ENCODE assay signal across 9 cellular contexts in the genomic region with DNA sequence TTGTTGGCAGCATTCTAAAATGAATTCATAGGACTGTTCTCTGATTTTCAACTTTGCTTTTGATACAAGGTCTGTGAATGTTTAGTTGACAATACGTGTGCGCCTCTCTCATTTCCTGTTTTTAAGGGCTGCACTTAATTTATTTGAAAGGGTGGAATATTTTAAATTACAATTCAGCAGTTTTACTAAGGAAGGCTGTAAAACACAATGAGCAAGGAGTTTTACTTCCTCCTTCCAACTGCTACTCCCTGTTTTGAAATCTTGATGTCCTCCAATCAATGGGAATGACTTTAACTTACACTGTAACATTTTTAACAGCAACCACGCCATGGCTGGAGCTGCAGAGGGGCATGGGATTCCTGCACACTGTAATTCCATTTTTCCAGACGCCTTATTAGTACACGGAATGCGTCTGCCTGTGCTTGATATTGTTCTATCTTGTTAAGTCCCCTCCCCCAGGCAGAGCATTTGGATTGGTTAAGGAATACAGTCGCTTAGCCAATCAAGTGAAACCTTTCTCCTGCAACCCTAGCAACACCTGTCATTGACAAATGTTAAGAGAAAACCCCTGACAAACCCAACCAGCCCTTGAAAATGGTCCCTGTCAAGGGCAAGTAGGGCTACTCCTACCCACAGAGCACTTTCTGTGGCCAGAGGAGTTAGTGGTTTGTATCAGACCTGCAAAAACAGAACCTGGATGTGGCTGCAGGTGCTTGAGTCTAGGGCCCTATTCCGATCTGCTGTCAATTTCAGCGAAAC. TPM values are rescaled to one million over a fixed set of nuclear protein-coding genes. Genes with fewer than 3 reads are reported as not detected.
A peak's percentile ranks its signal among the peaks of the same experiment; 100 is the strongest.
DNase-seq lines count a peak whose midpoint lies in the region; ATAC-seq, FAIRE-seq and TF ChIP-seq lines count a peak whose summit lies in the region.
"Had no signal": no experiment of that assay in that cellular context is flagged by ENCODE, and none has a peak within 500 bp of the region (broad histone marks: within the 10 kb centered on the region; RNA-seq: fewer than 3 reads in every experiment).

No MANE protein-coding gene starts in this region.

- TF ChIP-seq RAD21 in A549 (conservative IDR thresholded peaks at IDR 0.05 in 1 of 2, IDR thresholded peaks at IDR 0.05 in 1 of 2) = no peak

- H3K9ac ChIP-seq in SK-N-MC (ENCODE audit: insufficient read length) = peak overlapping the region; percentile 60

- peaks cover 26% of the 10 kb centered on the region for H3K4me1 ChIP-seq in A549

- ATAC-seq in A549 (no peak; a peak in 1 of 6 replicates), GM19035 (IDR thresholded peaks at IDR 0.05; ENCODE audit: unreplicated experiment) (peak; percentile 99), HG03097 (IDR thresholded peaks at IDR 0.05; ENCODE audit: low FRiP score, unreplicated experiment) (peak; percentile 99)

- no peak overlapping the region for H3K4me3 ChIP-seq in A549
- peak overlapping the region; percentile 73 for H3K4me3 ChIP-seq in SK-N-MC

- FAIRE-seq in A549 (lab: Jason Lieb, UNC) = no peak
- FAIRE-seq: G401.6 had no signal

- TF ChIP-seq EP300 in A549 (IDR thresholded peaks at IDR 0.05) = no peak

- CTCF ChIA-PET in A549 (lab: Yijun Ruan, JAX) = interaction anchor here (1.0 to 2.8 kb wide), 5 partner anchors 10 to 15 kb away, joined by 3 to 15 read pairs (median 5); no protein-coding TSS in a partner anchor

- H3K4me2 ChIP-seq in A549 = no peak overlapping the region

- TF ChIP-seq POLR2A in A549 (IDR thresholded peaks at IDR 0.05; ENCODE audit: low read length) = no peak

- peak overlapping the region in 1 of 2 experiments; percentile 16; a peak in 1 of 6 replicates for H3K27ac ChIP-seq in A549
- peak overlapping the region; percentile 99 for H3K27ac ChIP-seq in SK-N-MC

- POLR2A ChIA-PET in A549 (lab: Yijun Ruan, JAX) = interaction anchor here (1.2 to 2.6 kb wide), 2 partner anchors 12 kb away, joined by 4 to 8 read pairs; no protein-coding TSS in a partner anchor

- WGBS in A549 (ENCODE audit: missing lambda C conversion rate) = 85% methylated on average over 9 of the region's 9 CpGs

- no peak for DNase-seq in A549 (ENCODE audit: low read depth in 1 of 2, low spot score in 1 of 2)
- DNase-seq in SK-N-MC (ENCODE audit: low read depth, low spot score) = peak; percentile 96
- peak; percentile 49 for DNase-seq in kidney tubule cell (ENCODE audit: low spot score)
- no peak for DNase-seq in AG08395 (ENCODE audit: low spot score)
- no peak for DNase-seq in GOT3 (lab: John Stamatoyannopoulos, UW)
- no peak for DNase-seq in NCI-H1417 (lab: John Stamatoyannopoulos, UW)

- no peak for TF ChIP-seq CTCF in A549 (IDR thresholded peaks at IDR 0.05)

- no peaks in the 10 kb centered on the region for H3K9me3 ChIP-seq in A549
- H3K9me3 ChIP-seq in SK-N-MC (ENCODE audit: low read depth, low read length) = no peaks in the 10 kb centered on the region

- no peaks in the 10 kb centered on the region for H3K36me3 ChIP-seq in SK-N-MC (ENCODE audit: insufficient read depth, low read length)

TF ChIP-seq in A549, 52 proteins besides CTCF, POLR2A, EP300 and RAD21:
- TF ChIP-seq ZC3H11A (IDR thresholded peaks at IDR 0.05) (no peak), ZNF302 (CRISPR knock-in tag; IDR thresholded peaks at IDR 0.05) (no peak), KDM1A (IDR thresholded peaks at IDR 0.05; ENCODE audit: low read depth) (no peak), ZSCAN20 (CRISPR knock-in tag; IDR thresholded peaks at IDR 0.05) (no peak), RFX5 (IDR thresholded peaks at IDR 0.05) (peak; percentile 84), FOXS1 (CRISPR knock-in tag; IDR thresholded peaks at IDR 0.05) (no peak), CBX8 (IDR thresholded peaks at IDR 0.05) (no peak), CBX2 (IDR thresholded peaks at IDR 0.05; ENCODE audit: borderline replicate concordance, low read depth) (no peak), SREBF2 (IDR thresholded peaks at IDR 0.05) (no peak), BHLHE40 (IDR thresholded peaks at IDR 0.05; ENCODE audit: low read depth, low read length) (no peak), CEBPB (IDR thresholded peaks at IDR 0.05) (no peak), MAFK (IDR thresholded peaks at IDR 0.05; ENCODE audit: partially characterized antibody) (peak; percentile 30), MAZ (IDR thresholded peaks at IDR 0.05; ENCODE audit: borderline replicate concordance, low read depth, low read length) (no peak)
TF ChIP-seq in A549: peak in this region for 2.

RNA-seq across cellular contexts. Expression of a gene that starts 12.5 kb away (rescaled TPM):
- polyA plus RNA-seq in A549 (2011; rRNA removed) (18.0 and 20.9 TPM in 2 replicates), A549 (2017; fragmentation: RNase III; extraction: RNeasy Plus Mini Kit Qiagen cat#74134 plus additional on column Dnase treatment) (8.4 to 9.6 TPM (median 8.9 TPM) in 3 replicates)
- 8.2 and 11.4 TPM in 2 replicates for polyA plus RNA-seq in A549 (2012; cell fraction: cytosol; rRNA removed)
- polyA plus RNA-seq in A549 (2012; cell fraction: nucleus; rRNA removed) = 21.7 and 23.7 TPM in 2 replicates
- 43.5 and 50.0 TPM in 2 replicates for polyA minus RNA-seq in A549 (2011; rRNA and poly(A)+ RNA removed)

Comparison
In these comparisons a context has a peak if more than half of its experiments do, and no peak if none do; other contexts are left out.
1. ATAC-seq: peak in GM19035 (single experiment) and HG03097 (single experiment); none in A549 (0 of 2).
2. DNase-seq: peak in SK-N-MC (single experiment) and kidney tubule cell (single experiment); none in A549 (0 of 2), AG08395 (single experiment), GOT3 (single experiment) and NCI-H1417 (0 of 3).